ENCODE assay signal across 10 cellular contexts in the genomic region with DNA sequence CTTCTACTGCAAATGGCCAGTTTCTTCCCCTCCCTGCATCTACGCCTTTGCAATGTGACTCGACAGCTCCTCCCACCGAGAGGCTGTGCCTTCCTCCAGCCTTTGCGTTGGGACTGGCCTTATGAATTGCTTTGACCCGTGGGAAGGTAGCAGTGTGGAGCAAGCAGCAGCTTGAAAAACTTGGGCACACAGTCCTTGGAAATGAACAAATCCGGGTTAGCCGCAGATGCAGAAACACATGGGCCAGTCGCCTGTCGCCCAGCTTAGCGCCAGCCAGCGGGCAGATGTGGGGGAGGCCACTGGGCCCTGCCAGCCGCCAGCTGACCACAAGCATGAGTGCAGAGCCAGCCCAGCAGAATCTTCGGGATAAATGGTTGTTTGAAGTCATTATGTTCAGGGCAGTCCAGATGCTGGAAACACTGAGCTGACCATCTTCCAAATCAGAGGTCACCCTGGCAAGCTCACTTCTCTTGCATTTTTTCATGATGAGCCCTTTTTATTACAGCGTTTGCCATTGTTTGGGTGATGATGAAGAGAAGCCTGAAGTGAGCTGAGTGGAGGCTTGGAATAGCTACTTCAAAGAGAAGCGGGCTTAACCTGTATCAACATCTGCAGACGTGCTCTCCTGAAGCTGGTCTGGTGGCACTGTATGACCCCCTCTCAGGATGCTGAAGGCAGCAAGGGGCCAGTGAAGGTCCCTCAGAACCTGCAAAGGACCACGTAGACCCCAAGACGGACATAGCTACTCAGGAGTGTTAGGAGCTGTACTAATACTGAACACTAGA. TPM values are rescaled to one million over a fixed set of nuclear protein-coding genes. Genes with fewer than 3 reads are reported as not detected.
A peak's percentile ranks its signal among the peaks of the same experiment; 100 is the strongest.
DNase-seq lines count a peak whose midpoint lies in the region; ATAC-seq and TF ChIP-seq lines count a peak whose summit lies in the region.
"Had no signal": no experiment of that assay in that cellular context is flagged by ENCODE, and none has a peak within 500 bp of the region (broad histone marks: within the 10 kb centered on the region; RNA-seq: fewer than 3 reads in every experiment).

No MANE protein-coding gene starts in this region.

- H3K4me1 Mint-ChIP-seq in activated naive CD4-positive, alpha-beta T cell treated with anti-CD3 and anti-CD28 coated beads, Interleukin-2, amount 10 ng/mL, durations not matched to agents 7 days and 5 days = no peaks in the 10 kb centered on the region

- DNase-seq in HCEC 1CT (peak; percentile 71), body of pancreas (peak; percentile 70 to 87 (median 82)), inferior parietal cortex (ENCODE audit: extremely low spot score) (peak; percentile 41), superior temporal gyrus (ENCODE audit: extremely low spot score) (peak; percentile 63), amniotic stem cell (lab: John Stamatoyannopoulos, UW) (no peak)
- DNase-seq in activated T-cell treated with anti-CD3 and anti-CD28 coated beads, Interleukin-2, amount 50 U/mL, for 1 hour = no peak
- no peak for DNase-seq in activated naive CD4-positive, alpha-beta T cell treated with anti-CD3 and anti-CD28 coated beads, Interleukin-2, amount 10 ng/mL, durations not matched to agents 7 days and 5 days
- DNase-seq: NCI-H1417 treated with DMSO at 0.1 percent for 48 hours had no signal

- peak overlapping the region; percentile 45 to 80 (median 59) for H3K27ac ChIP-seq in body of pancreas

- H3K36me3 Mint-ChIP-seq in activated naive CD4-positive, alpha-beta T cell treated with anti-CD3 and anti-CD28 coated beads, Interleukin-2, amount 10 ng/mL, durations not matched to agents 7 days and 5 days = peaks cover 20% of the 10 kb centered on the region

- peaks cover 20% of the 10 kb centered on the region for H3K4me1 ChIP-seq in body of pancreas

- peak in 1 of 7 experiments; percentile 19 for TF ChIP-seq CTCF in body of pancreas (IDR thresholded peaks at IDR 0.05)

- peaks cover 14% of the 10 kb centered on the region for H3K27me3 Mint-ChIP-seq in activated naive CD4-positive, alpha-beta T cell treated with anti-CD3 and anti-CD28 coated beads, Interleukin-2, amount 10 ng/mL, durations not matched to agents 7 days and 5 days

- no peak overlapping the region for H3K4me3 ChIP-seq in body of pancreas
- H3K4me3 ChIP-seq: lung had no signal

- H3K9me3 Mint-ChIP-seq in activated naive CD4-positive, alpha-beta T cell treated with anti-CD3 and anti-CD28 coated beads, Interleukin-2, amount 10 ng/mL, durations not matched to agents 7 days and 5 days = no peaks in the 10 kb centered on the region

- no peak overlapping the region for H3K4me3 Mint-ChIP-seq in activated naive CD4-positive, alpha-beta T cell treated with anti-CD3 and anti-CD28 coated beads, Interleukin-2, amount 10 ng/mL, durations not matched to agents 7 days and 5 days

- 35 to 43% methylated on average over 11 to 18 of the region's 18 CpGs for WGBS in body of pancreas, 2 donors

- peak; percentile 20 to 68 (median 66) for TF ChIP-seq POLR2A in body of pancreas (IDR thresholded peaks at IDR 0.05)

- no peak overlapping the region for H3K27ac Mint-ChIP-seq in activated naive CD4-positive, alpha-beta T cell treated with anti-CD3 and anti-CD28 coated beads, Interleukin-2, amount 10 ng/mL, durations not matched to agents 7 days and 5 days

- intact Hi-C loops in body of pancreas (cut with DNase I) = no loop called here

- H3K9me3 ChIP-seq in body of pancreas = no peaks in the 10 kb centered on the region

- peak; percentile 88 for ATAC-seq in body of pancreas
- ATAC-seq in HG02623 (IDR thresholded peaks at IDR 0.05; ENCODE audit: unreplicated experiment) = no peak

- H3K36me3 ChIP-seq in body of pancreas (replicated peaks in 1 of 2; ENCODE audit: insufficient read depth in 1 of 2, low read depth in 2 of 2) = peaks cover 8 to 18% of the 10 kb centered on the region in 2 donors

- H3K27me3 ChIP-seq in body of pancreas = no peaks in the 10 kb centered on the region

- CTCF ChIA-PET in activated naive CD4-positive, alpha-beta T cell treated with anti-CD3 and anti-CD28 coated beads, Interleukin-2, amount 10 ng/mL, durations not matched to agents 7 days and 5 days (lab: Charles Lee) = interaction anchor here (0.6 to 2.7 kb wide), 7 partner anchors 9 to 1322 kb away, joined by 3 to 15 read pairs (median 3); no protein-coding TSS in a partner anchor

RNA-seq across cellular contexts. Expression of gene SELENOS, which starts 9.8 kb away (rescaled TPM):
- 10 to 100 TPM; 37.2 to 45.1 TPM for total RNA-seq in body of pancreas

RNA-seq across cellular contexts. Expression of gene CHSY1, which starts 15.7 kb away (rescaled TPM):
- 10 to 100 TPM in 1 of 2 donors, 1 to 10 TPM in 1; 7.8 to 12.2 TPM for total RNA-seq in body of pancreas

RNA-seq across cellular contexts. Expression of gene SNRPA1, which starts 27.5 kb away (rescaled TPM):
- 10 to 100 TPM; 26.2 to 29.7 TPM for total RNA-seq in body of pancreas

Comparison
In these comparisons a context has a peak if more than half of its experiments do, and no peak if none do; other contexts are left out.
1. DNase-seq: peak in HCEC 1CT (single experiment), body of pancreas (4 of 4), inferior parietal cortex (single experiment) and superior temporal gyrus (single experiment); none in activated T-cell treated with anti-CD3 and anti-CD28 coated beads, Interleukin-2, amount 50 U/mL, for 1 hour (single experiment), amniotic stem cell (single experiment) and activated naive CD4-positive, alpha-beta T cell treated with anti-CD3 and anti-CD28 coated beads, Interleukin-2, amount 10 ng/mL, durations not matched to agents 7 days and 5 days (single experiment).